Comparison of ENCODE assay signal across 26 cellular contexts in the genomic region with DNA sequence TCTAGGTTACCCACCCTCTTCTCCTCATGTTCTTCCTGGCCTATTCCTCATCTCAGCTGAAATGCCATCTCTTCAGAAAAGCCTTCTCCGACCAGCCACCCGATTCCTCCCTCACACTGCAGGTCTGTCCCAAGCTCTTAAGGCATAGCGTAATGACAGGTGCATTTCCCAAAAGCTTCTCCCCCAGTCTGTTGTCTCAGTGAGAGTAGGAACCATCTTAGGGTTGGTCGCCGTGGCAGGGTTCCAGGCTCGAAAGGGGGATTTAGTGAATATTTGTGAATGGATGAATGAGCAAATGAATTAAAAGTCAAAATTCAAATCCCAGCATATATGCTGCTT.
"Had no signal": no experiment of that assay in that cellular context is flagged by ENCODE, and none has a peak within 500 bp of the region (broad histone marks: within the 10 kb centered on the region; RNA-seq: fewer than 3 reads in every experiment).

No MANE protein-coding gene starts in this region.

- H3K4me1 Mint-ChIP-seq: activated naive CD8-positive, alpha-beta T cell treated with anti-CD3 and anti-CD28 coated beads, Interleukin-2, amount 50 U/mL, for 24 hours had no signal

- DNase-seq: activated CD4-positive, alpha-beta T cell treated with anti-CD3 and anti-CD28 coated beads, Interleukin-2, amount 10 ng/mL, durations not matched to agents 24 days and 14 days; activated CD4-positive, alpha-beta T cell treated with anti-CD3 and anti-CD28 coated beads, Interleukin-2, amount 50 U/mL, for 48 hours; activated CD8-positive, alpha-beta T cell treated with anti-CD3 and anti-CD28 coated beads, Interleukin-2, amount 10 ng/mL, durations not matched to agents 7 days and 5 days; activated gamma-delta T cell; activated naive CD4-positive, alpha-beta T cell treated with Interleukin-2 at 50 U/mL for 16 hours; activated naive CD8-positive, alpha-beta T cell treated with anti-CD3 and anti-CD28 coated beads, Interleukin-2, amount 50 U/mL, for 24 hours; activated T-cell treated with anti-CD3 and anti-CD28 coated beads, Interleukin-2, amount 50 U/mL, for 24 hours; anterior cingulate cortex; Kasumi-1; KG1; MG63; NCI-H1048; NCI-H1105 treated with DMSO at 0.1 percent for 48 hours; NCI-H1436; NCI-H1694; NCI-H1930; NCI-H2081 treated with DMSO at 0.1 percent for 48 hours; NCI-H345; NCI-H524 treated with DMSO at 0.1 percent for 48 hours; SJCRH30 had no signal

- H3K4me3 Mint-ChIP-seq: activated CD4-positive, alpha-beta T cell treated with anti-CD3 and anti-CD28 coated beads, Interleukin-2, amount 10 ng/mL, durations not matched to agents 24 days and 14 days; activated CD8-positive, alpha-beta T cell treated with anti-CD3 and anti-CD28 coated beads, Interleukin-2, amount 10 ng/mL, durations not matched to agents 7 days and 5 days; activated naive CD8-positive, alpha-beta T cell; activated naive CD8-positive, alpha-beta T cell treated with anti-CD3 and anti-CD28 coated beads, Interleukin-2, amount 50 U/mL, for 24 hours; activated T-cell treated with anti-CD3 and anti-CD28 coated beads, Interleukin-2, amount 50 U/mL, for 24 hours; brain; T-helper 1 cell treated with Interleukin-12 subunit alpha and Interleukin-12 subunit beta and Interleukin-4 antibody, amounts not matched to agents 30 μg/mL and 1 μg/mL, for 36 hours; T-helper 2 cell treated with Interferon-gamma antibody and Interleukin-4, amounts not matched to agents 5 μg/mL and 100 μg/mL, for 36 hours had no signal

- H3K27me3 Mint-ChIP-seq: activated CD4-positive, alpha-beta T cell treated with anti-CD3 and anti-CD28 coated beads, Interleukin-2, amount 10 ng/mL, durations not matched to agents 24 days and 14 days; activated naive CD8-positive, alpha-beta T cell; activated naive CD8-positive, alpha-beta T cell treated with anti-CD3 and anti-CD28 coated beads, Interleukin-2, amount 50 U/mL, for 24 hours; brain had no signal

- H3K36me3 Mint-ChIP-seq: activated naive CD8-positive, alpha-beta T cell had no signal

- H3K9me3 Mint-ChIP-seq: activated CD4-positive, alpha-beta T cell treated with anti-CD3 and anti-CD28 coated beads, Interleukin-2, amount 10 ng/mL, durations not matched to agents 24 days and 14 days; activated naive CD8-positive, alpha-beta T cell treated with anti-CD3 and anti-CD28 coated beads, Interleukin-2, amount 50 U/mL, for 24 hours; activated T-cell treated with anti-CD3 and anti-CD28 coated beads, Interleukin-2, amount 50 U/mL, for 24 hours; activated T-helper 2 cell treated with anti-CD3 and anti-CD28 coated beads, Interferon-gamma antibody, Interleukin-2, Interleukin-4, amounts not matched to agents 10 μg/mL and 5 μg/mL and 100 μg/mL, durations not matched to agents 14 hours and 24 hours and 36 hours; T-helper 1 cell treated with Interleukin-12 subunit alpha and Interleukin-12 subunit beta and Interleukin-4 antibody, amounts not matched to agents 30 μg/mL and 1 μg/mL, for 36 hours; T-helper 2 cell treated with Interferon-gamma antibody and Interleukin-4, amounts not matched to agents 5 μg/mL and 100 μg/mL, for 36 hours had no signal

- H3K27ac Mint-ChIP-seq: activated CD4-positive, alpha-beta T cell treated with anti-CD3 and anti-CD28 coated beads, Interleukin-2, amount 10 ng/mL, durations not matched to agents 24 days and 14 days; activated CD8-positive, alpha-beta T cell treated with anti-CD3 and anti-CD28 coated beads, Interleukin-2, amount 10 ng/mL, durations not matched to agents 7 days and 5 days; activated naive CD8-positive, alpha-beta T cell; activated naive CD8-positive, alpha-beta T cell treated with anti-CD3 and anti-CD28 coated beads, Interleukin-2, amount 50 U/mL, for 24 hours; activated T-cell treated with anti-CD3 and anti-CD28 coated beads, Interleukin-2, amount 50 U/mL, for 24 hours; activated T-helper 2 cell treated with anti-CD3 and anti-CD28 coated beads, Interferon-gamma antibody, Interleukin-2, Interleukin-4, amounts not matched to agents 10 μg/mL and 5 μg/mL and 100 μg/mL, durations not matched to agents 14 hours and 24 hours and 36 hours; T-helper 1 cell treated with Interleukin-12 subunit alpha and Interleukin-12 subunit beta and Interleukin-4 antibody, amounts not matched to agents 30 μg/mL and 1 μg/mL, for 36 hours; T-helper 2 cell treated with Interferon-gamma antibody and Interleukin-4, amounts not matched to agents 5 μg/mL and 100 μg/mL, for 36 hours had no signal

- ATAC-seq: activated CD8-positive, alpha-beta T cell treated with anti-CD3 and anti-CD28 coated beads, Interleukin-2, amount 10 ng/mL, durations not matched to agents 7 days and 5 days; activated naive CD8-positive, alpha-beta T cell treated with anti-CD3 and anti-CD28 coated beads, Interleukin-2, amount 50 U/mL, for 24 hours; Panc1 had no signal
